ENCODE assay signal across 1 cellular context in the genomic region with DNA sequence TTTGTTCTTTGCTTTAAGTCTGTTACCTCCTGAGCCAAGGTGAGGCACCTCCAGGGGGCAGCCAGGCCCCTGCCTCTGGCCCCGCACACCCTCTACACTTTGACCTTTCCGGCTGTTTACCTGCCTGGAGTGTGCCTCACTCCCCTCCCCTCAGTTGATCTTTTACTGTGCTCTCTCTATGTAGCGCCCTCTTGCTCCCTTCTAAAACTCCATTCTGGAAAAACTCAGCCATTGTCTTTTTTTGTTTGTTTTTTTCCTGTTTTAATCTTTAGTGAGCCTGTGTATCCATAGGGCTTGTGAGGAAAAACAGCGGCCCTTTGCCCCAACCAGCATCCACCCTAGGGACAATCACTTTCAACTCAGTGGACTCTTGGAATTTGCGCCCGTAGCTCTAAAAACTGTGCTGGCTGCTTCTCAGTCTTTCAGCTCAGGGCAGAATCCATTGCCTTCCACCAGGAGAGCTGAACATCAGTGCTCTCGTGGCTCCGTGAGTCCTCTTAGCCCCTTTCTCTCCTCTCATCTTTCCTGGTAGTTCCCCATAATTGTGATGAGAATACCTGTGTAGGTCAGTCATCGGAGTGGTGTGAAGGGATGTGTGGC.
TF ChIP-seq lines count a peak whose summit lies in the region.

No MANE protein-coding gene starts in this region.

TF ChIP-seq in SK-N-SH, 30 proteins besides CTCF, POLR2A, EP300 and RAD21:
- TF ChIP-seq MEF2A (IDR thresholded peaks at IDR 0.05; ENCODE audit: borderline replicate concordance, low read depth) = no peak
- TF ChIP-seq, protein P1, sequence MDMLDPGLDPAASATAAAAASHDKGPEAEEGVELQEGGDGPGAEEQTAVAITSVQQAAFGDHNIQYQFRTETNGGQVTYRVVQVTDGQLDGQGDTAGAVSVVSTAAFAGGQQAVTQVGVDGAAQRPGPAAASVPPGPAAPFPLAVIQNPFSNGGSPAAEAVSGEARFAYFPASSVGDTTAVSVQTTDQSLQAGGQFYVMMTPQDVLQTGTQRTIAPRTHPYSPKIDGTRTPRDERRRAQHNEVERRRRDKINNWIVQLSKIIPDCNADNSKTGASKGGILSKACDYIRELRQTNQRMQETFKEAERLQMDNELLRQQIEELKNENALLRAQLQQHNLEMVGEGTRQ (IDR thresholded peaks at IDR 0.05; ENCODE audit: borderline replicate concordance, low read depth, low read length) = no peak
- no peak for TF ChIP-seq RFX5 (IDR thresholded peaks at IDR 0.05; ENCODE audit: low read length)
- TF ChIP-seq, protein P2, sequence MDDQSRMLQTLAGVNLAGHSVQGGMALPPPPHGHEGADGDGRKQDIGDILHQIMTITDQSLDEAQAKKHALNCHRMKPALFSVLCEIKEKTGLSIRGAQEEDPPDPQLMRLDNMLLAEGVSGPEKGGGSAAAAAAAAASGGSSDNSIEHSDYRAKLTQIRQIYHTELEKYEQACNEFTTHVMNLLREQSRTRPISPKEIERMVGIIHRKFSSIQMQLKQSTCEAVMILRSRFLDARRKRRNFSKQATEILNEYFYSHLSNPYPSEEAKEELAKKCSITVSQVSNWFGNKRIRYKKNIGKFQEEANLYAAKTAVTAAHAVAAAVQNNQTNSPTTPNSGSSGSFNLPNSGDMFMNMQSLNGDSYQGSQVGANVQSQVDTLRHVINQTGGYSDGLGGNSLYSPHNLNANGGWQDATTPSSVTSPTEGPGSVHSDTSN (IDR thresholded peaks at IDR 0.05) = no peak
- TF ChIP-seq TCF12 (IDR thresholded peaks at IDR 0.05) = no peak
- TF ChIP-seq EZH2phosphoT487 (IDR thresholded peaks at IDR 0.05; ENCODE audit: borderline replicate concordance, low read depth) = no peak
- TF ChIP-seq, protein P3, sequence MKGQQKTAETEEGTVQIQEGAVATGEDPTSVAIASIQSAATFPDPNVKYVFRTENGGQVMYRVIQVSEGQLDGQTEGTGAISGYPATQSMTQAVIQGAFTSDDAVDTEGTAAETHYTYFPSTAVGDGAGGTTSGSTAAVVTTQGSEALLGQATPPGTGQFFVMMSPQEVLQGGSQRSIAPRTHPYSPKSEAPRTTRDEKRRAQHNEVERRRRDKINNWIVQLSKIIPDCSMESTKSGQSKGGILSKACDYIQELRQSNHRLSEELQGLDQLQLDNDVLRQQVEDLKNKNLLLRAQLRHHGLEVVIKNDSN (IDR thresholded peaks at IDR 0.05; ENCODE audit: borderline replicate concordance, low read depth) = no peak
- TF ChIP-seq MXI1 (IDR thresholded peaks at IDR 0.05; ENCODE audit: low read depth, low read length) = no peak
- TF ChIP-seq POLR2AphosphoS5 (IDR thresholded peaks at IDR 0.05; ENCODE audit: low read depth, low read length) = no peak
TF ChIP-seq in SK-N-SH: peak in this region for 0.
